Comparison of ENCODE assay signal across 14 cellular contexts in genomic region chr2:147231607-147232006, GRCh38.
A peak's percentile ranks its signal among the peaks of the same experiment; 100 is the strongest.
DNase-seq lines count a peak whose midpoint lies in the region; ATAC-seq and TF ChIP-seq lines count a peak whose summit lies in the region.
"Had no signal": no experiment of that assay in that cellular context is flagged by ENCODE, and none has a peak within 500 bp of the region (broad histone marks: within the 10 kb centered on the region; RNA-seq: fewer than 3 reads in every experiment).

No MANE protein-coding gene starts in this region.

- ATAC-seq in activated CD4-positive, alpha-beta T cell treated with anti-CD3 and anti-CD28 coated beads for 36 hours, result peak; percentile 53
- ATAC-seq in GM21390 (IDR thresholded peaks at IDR 0.05; ENCODE audit: unreplicated experiment) (peak; percentile 69), HG02981 (IDR thresholded peaks at IDR 0.05; ENCODE audit: unreplicated experiment) (peak; percentile 61), omental fat pad (ENCODE audit: low FRiP score) (no peak), GM21447 (IDR thresholded peaks at IDR 0.05; ENCODE audit: unreplicated experiment) (no peak)

- no peak overlapping the region for H3K4me3 Mint-ChIP-seq in activated CD4-positive, alpha-beta T cell treated with anti-CD3 and anti-CD28 coated beads for 36 hours
- no peak overlapping the region for H3K4me3 Mint-ChIP-seq in activated CD4-positive, alpha-beta memory T cell treated with anti-CD3 and anti-CD28 coated beads, Interleukin-2, amount 10 ng/mL, durations not matched to agents 7 days and 5 days
- H3K4me3 Mint-ChIP-seq: CD4-positive, alpha-beta memory T cell; type B pancreatic cell had no signal

- POLR2A ChIA-PET in activated CD4-positive, alpha-beta T cell treated with anti-CD3 and anti-CD28 coated beads for 36 hours (lab: Charles Lee), result no interaction called here
- POLR2A ChIA-PET in activated CD4-positive, alpha-beta memory T cell treated with anti-CD3 and anti-CD28 coated beads, Interleukin-2, amount 10 ng/mL, durations not matched to agents 7 days and 5 days (lab: Charles Lee), result no interaction called here

- no peaks in the 10 kb centered on the region for H3K9me3 Mint-ChIP-seq in activated CD4-positive, alpha-beta T cell treated with anti-CD3 and anti-CD28 coated beads for 36 hours (ENCODE audit: low read depth)
- H3K9me3 Mint-ChIP-seq in activated CD4-positive, alpha-beta memory T cell treated with anti-CD3 and anti-CD28 coated beads, Interleukin-2, amount 10 ng/mL, durations not matched to agents 7 days and 5 days, result peaks cover 5% of the 10 kb centered on the region

- H3K4me1 Mint-ChIP-seq in activated CD4-positive, alpha-beta T cell treated with anti-CD3 and anti-CD28 coated beads for 36 hours, result peaks cover 5% of the 10 kb centered on the region
- H3K4me1 Mint-ChIP-seq in activated CD4-positive, alpha-beta memory T cell treated with anti-CD3 and anti-CD28 coated beads, Interleukin-2, amount 10 ng/mL, durations not matched to agents 7 days and 5 days, result peaks cover 10% of the 10 kb centered on the region
- H3K4me1 Mint-ChIP-seq: CD4-positive, alpha-beta memory T cell had no signal

- H3K27me3 Mint-ChIP-seq in activated CD4-positive, alpha-beta T cell treated with anti-CD3 and anti-CD28 coated beads for 36 hours, result peaks cover 2% of the 10 kb centered on the region
- no peaks in the 10 kb centered on the region for H3K27me3 Mint-ChIP-seq in activated CD4-positive, alpha-beta memory T cell treated with anti-CD3 and anti-CD28 coated beads, Interleukin-2, amount 10 ng/mL, durations not matched to agents 7 days and 5 days
- H3K27me3 Mint-ChIP-seq: CD4-positive, alpha-beta memory T cell; type B pancreatic cell had no signal

- no peak for TF ChIP-seq CTCF in omental fat pad (IDR thresholded peaks at IDR 0.05)

- DNase-seq in activated CD4-positive, alpha-beta T cell treated with anti-CD3 and anti-CD28 coated beads for 36 hours, result peak; percentile 5
- no peak for DNase-seq in activated CD4-positive, alpha-beta T cell treated with anti-CD3 and anti-CD28 coated beads for 48 hours
- peak; percentile 16 for DNase-seq in activated CD4-positive, alpha-beta memory T cell treated with anti-CD3 and anti-CD28 coated beads, Interleukin-2, amount 10 ng/mL, durations not matched to agents 7 days and 5 days
- DNase-seq in NCI-H510A (lab: John Stamatoyannopoulos, UW) (no peak), omental fat pad (ENCODE audit: low spot score) (no peak)
- DNase-seq: activated CD4-positive, alpha-beta T cell treated with anti-CD3 and anti-CD28 coated beads, Interleukin-2, amount 50 U/mL, for 1 hour; activated naive CD4-positive, alpha-beta T cell treated with Interleukin-2 at 50 U/mL for 16 hours; CD4-positive, alpha-beta memory T cell; stimulated activated CD4-positive, alpha-beta T cell treated with anti-CD3 and anti-CD28 coated beads, Interleukin-12 subunit alpha, Interleukin-12 subunit beta, amount 100 ng/mL, for 4 hours; T-helper 9 cell had no signal

- intact Hi-C loops in activated CD4-positive, alpha-beta T cell treated with anti-CD3 and anti-CD28 coated beads for 36 hours (cut with DNase I, micrococcal nuclease), result no loop called here

- no peak overlapping the region for H3K27ac Mint-ChIP-seq in activated CD4-positive, alpha-beta T cell treated with anti-CD3 and anti-CD28 coated beads for 36 hours
- no peak overlapping the region for H3K27ac Mint-ChIP-seq in activated CD4-positive, alpha-beta memory T cell treated with anti-CD3 and anti-CD28 coated beads, Interleukin-2, amount 10 ng/mL, durations not matched to agents 7 days and 5 days
- H3K27ac Mint-ChIP-seq: CD4-positive, alpha-beta memory T cell; type B pancreatic cell had no signal

- CTCF ChIA-PET in activated CD4-positive, alpha-beta T cell treated with anti-CD3 and anti-CD28 coated beads for 36 hours (lab: Charles Lee), result no interaction called here
- CTCF ChIA-PET in activated CD4-positive, alpha-beta memory T cell treated with anti-CD3 and anti-CD28 coated beads, Interleukin-2, amount 10 ng/mL, durations not matched to agents 7 days and 5 days (lab: Charles Lee), result no interaction called here

- H3K36me3 Mint-ChIP-seq in activated CD4-positive, alpha-beta T cell treated with anti-CD3 and anti-CD28 coated beads for 36 hours (ENCODE audit: low read depth), result no peaks in the 10 kb centered on the region
- H3K36me3 Mint-ChIP-seq in activated CD4-positive, alpha-beta memory T cell treated with anti-CD3 and anti-CD28 coated beads, Interleukin-2, amount 10 ng/mL, durations not matched to agents 7 days and 5 days (ENCODE audit: low read depth), result peaks cover 4% of the 10 kb centered on the region
- H3K36me3 Mint-ChIP-seq: CD4-positive, alpha-beta memory T cell; type B pancreatic cell had no signal

Comparison
In these comparisons a context has a peak if more than half of its experiments do, and no peak if none do; other contexts are left out.
1. DNase-seq: peak in activated CD4-positive, alpha-beta T cell treated with anti-CD3 and anti-CD28 coated beads for 36 hours (single experiment) and activated CD4-positive, alpha-beta memory T cell treated with anti-CD3 and anti-CD28 coated beads, Interleukin-2, amount 10 ng/mL, durations not matched to agents 7 days and 5 days (single experiment); none in activated CD4-positive, alpha-beta T cell treated with anti-CD3 and anti-CD28 coated beads for 48 hours (single experiment), NCI-H510A (single experiment) and omental fat pad (single experiment).
2. ATAC-seq: peak in activated CD4-positive, alpha-beta T cell treated with anti-CD3 and anti-CD28 coated beads for 36 hours (single experiment), GM21390 (single experiment) and HG02981 (single experiment); none in omental fat pad (single experiment) and GM21447 (single experiment).